Comparison of ENCODE assay signal across 1 cellular context in the genomic region with DNA sequence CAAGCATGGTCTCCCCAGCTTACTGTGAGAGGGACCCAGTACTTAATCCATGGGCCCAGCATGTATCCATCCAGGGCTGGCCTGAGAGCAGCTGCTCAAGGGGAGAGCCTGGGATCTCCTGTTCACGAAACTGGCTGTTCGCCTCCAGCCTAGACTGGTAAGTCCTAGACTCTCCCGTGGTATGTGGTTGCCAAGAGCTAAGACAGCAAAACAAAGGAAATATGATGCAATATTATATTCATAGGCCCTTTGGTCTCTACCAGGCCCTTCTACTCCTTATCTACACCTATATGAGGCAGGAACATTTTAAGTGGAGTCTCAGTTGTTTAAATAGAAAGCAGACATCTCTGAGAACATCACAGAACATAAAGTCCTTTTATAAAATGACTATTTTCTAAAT.
TF ChIP-seq lines count a peak whose summit lies in the region.

No MANE protein-coding gene starts in this region.

TF ChIP-seq in HEK293T, 16 proteins besides CTCF, POLR2A, EP300 and RAD21 (continued from another document):
- TF ChIP-seq, protein P1, sequence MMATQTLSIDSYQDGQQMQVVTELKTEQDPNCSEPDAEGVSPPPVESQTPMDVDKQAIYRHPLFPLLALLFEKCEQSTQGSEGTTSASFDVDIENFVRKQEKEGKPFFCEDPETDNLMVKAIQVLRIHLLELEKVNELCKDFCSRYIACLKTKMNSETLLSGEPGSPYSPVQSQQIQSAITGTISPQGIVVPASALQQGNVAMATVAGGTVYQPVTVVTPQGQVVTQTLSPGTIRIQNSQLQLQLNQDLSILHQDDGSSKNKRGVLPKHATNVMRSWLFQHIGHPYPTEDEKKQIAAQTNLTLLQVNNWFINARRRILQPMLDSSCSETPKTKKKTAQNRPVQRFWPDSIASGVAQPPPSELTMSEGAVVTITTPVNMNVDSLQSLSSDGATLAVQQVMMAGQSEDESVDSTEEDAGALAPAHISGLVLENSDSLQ (IDR thresholded peaks at IDR 0.05), result no peak
- no peak for TF ChIP-seq SUZ12 (IDR thresholded peaks at IDR 0.05)
